ENCODE assay signal across 7 cellular contexts in genomic region chr10:22003964-22004281, GRCh38. TPM values are rescaled to one million over a fixed set of nuclear protein-coding genes. Genes with fewer than 3 reads are reported as not detected.
DNase-seq lines count a peak whose midpoint lies in the region; ATAC-seq and TF ChIP-seq lines count a peak whose summit lies in the region.

No MANE protein-coding gene starts in this region.

- ATAC-seq in GM21576 (IDR thresholded peaks at IDR 0.05; ENCODE audit: unreplicated experiment) = peak; percentile 1
- ATAC-seq in RWPE2 (ENCODE audit: low read depth) = no peak
- no peak for ATAC-seq in GM18873 (IDR thresholded peaks at IDR 0.05; ENCODE audit: low FRiP score, unreplicated experiment)
- no peak for ATAC-seq in GM18517 (IDR thresholded peaks at IDR 0.05; ENCODE audit: unreplicated experiment)

- H3K27ac ChIP-seq in RWPE2 (ENCODE audit: poor library complexity, severe bottlenecking) (peak overlapping the region; percentile 66), stomach (peak overlapping the region; percentile 96 to 99 (median 97))

- WGBS in stomach, 5 donors = 0 to 3% (median 0%) methylated on average over 2 of the region's 2 CpGs

- intact Hi-C loops in stomach (cut with DNase I; ENCODE audit: low total_unique reads) = no loop called here

- no peak for TF ChIP-seq EP300 in stomach (IDR thresholded peaks at IDR 0.05)

- H3K4me3 ChIP-seq in RWPE2 (ENCODE audit: severe bottlenecking) (peak overlapping the region; percentile 69), foreskin fibroblast (ENCODE audit: low read depth in 1 of 2, low read length in 2 of 2) (peak overlapping the region; percentile 79 to 88), stomach (peak overlapping the region; percentile 71 to 78 (median 76))

- TF ChIP-seq CTCF in RWPE2 (IDR thresholded peaks at IDR 0.05; ENCODE audit: poor library complexity, severe bottlenecking) (no peak), foreskin fibroblast (IDR thresholded peaks at IDR 0.05; ENCODE audit: low read depth, low read length) (no peak), stomach (IDR thresholded peaks at IDR 0.05) (no peak)

- H3K4me1 ChIP-seq in RWPE2 (ENCODE audit: insufficient read depth, poor library complexity, severe bottlenecking) (peaks cover 11% of the 10 kb centered on the region), stomach (peaks cover 0 to 33% (median 21%) of the 10 kb centered on the region in 4 donors)

- H3K9me3 ChIP-seq in RWPE2 (ENCODE audit: severe bottlenecking) = no peaks in the 10 kb centered on the region
- H3K9me3 ChIP-seq in stomach = no peaks in the 10 kb centered on the region

- no peaks in the 10 kb centered on the region for H3K27me3 ChIP-seq in RWPE2 (ENCODE audit: insufficient read depth, poor library complexity, severe bottlenecking)
- no peaks in the 10 kb centered on the region for H3K27me3 ChIP-seq in stomach

- H3K36me3 ChIP-seq in RWPE2 (ENCODE audit: low read depth) = 0 out of 2 replicates have a peak, but pooled peaks cover 4% of the 10 kb centered on the region
- no peaks in the 10 kb centered on the region for H3K36me3 ChIP-seq in stomach

- DNase-seq in RWPE2 (ENCODE audit: low spot score) = no peak
- DNase-seq in foreskin fibroblast = no peak
- DNase-seq in stomach = no peak
- DNase-seq in NCI-H187 (lab: John Stamatoyannopoulos, UW) = no peak

- no peak for TF ChIP-seq POLR2A in stomach (IDR thresholded peaks at IDR 0.05)

RNA-seq across cellular contexts. Expression of gene DNAJC1, which starts 0.4 kb away (rescaled TPM):
- 100 to 1,000 TPM in 1 of 5 donors, 10 to 100 TPM in 4; 16.3 to 344 (median 47.9) TPM for total RNA-seq in stomach
- polyA plus RNA-seq in stomach = 10 to 100 TPM; 19.1 to 28.0 (median 20.8) TPM
